ENCODE assay signal across 11 cellular contexts in the genomic region with DNA sequence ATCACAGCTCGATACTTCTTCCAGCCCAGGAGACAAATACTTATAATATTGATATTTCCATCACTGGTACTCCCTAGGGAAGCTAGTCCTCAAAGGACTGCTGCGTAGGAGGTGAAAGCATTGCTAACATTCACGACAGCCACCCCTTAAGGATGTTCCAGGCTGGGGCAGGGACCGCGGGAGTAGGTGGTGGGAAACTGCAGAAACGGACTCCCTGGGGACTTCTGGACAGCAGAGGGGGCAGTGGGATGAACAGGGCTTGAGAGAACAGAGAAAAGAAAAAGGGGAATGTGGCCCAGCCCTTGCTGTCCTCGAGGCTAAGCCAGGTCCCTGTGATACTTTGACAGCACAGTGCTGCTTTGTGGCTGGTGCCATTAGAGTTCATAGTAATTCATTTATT.
DNase-seq lines count a peak whose midpoint lies in the region; TF ChIP-seq lines count a peak whose summit lies in the region.
"Had no signal": no experiment of that assay in that cellular context is flagged by ENCODE, and none has a peak within 500 bp of the region (broad histone marks: within the 10 kb centered on the region; RNA-seq: fewer than 3 reads in every experiment).

No MANE protein-coding gene starts in this region.

- peak overlapping the region; percentile 79 to 92 (median 79) for H3K27ac Mint-ChIP-seq in nephron
- H3K27ac Mint-ChIP-seq: B cell; CD4-positive, alpha-beta T cell had no signal

- intact Hi-C loops in stomach (cut with DNase I; ENCODE audit: low total_unique reads): no loop called here

- H3K9me3 ChIP-seq in GM23248 (ENCODE audit: low read depth): no peaks in the 10 kb centered on the region
- no peaks in the 10 kb centered on the region for H3K9me3 ChIP-seq in adipocyte (ENCODE audit: control insufficient read depth, low read length)
- H3K9me3 ChIP-seq in stomach: no peaks in the 10 kb centered on the region

- H3K36me3 ChIP-seq in GM23248 (ENCODE audit: low read depth) (no peaks in the 10 kb centered on the region), adipocyte (ENCODE audit: control insufficient read depth, insufficient read depth, low read length, severe bottlenecking) (no peaks in the 10 kb centered on the region), stomach (no peaks in the 10 kb centered on the region)

- no peak for TF ChIP-seq POLR2A in stomach (IDR thresholded peaks at IDR 0.05)

- H3K4me3 Mint-ChIP-seq in nephron: no peak overlapping the region
- H3K4me3 Mint-ChIP-seq: B cell; CD4-positive, alpha-beta T cell had no signal

- H4K20me1 ChIP-seq in GM23248 (ENCODE audit: insufficient read depth): no peaks in the 10 kb centered on the region

- no peaks in the 10 kb centered on the region for H3K36me3 Mint-ChIP-seq in nephron (ENCODE audit: low read depth)

- DNase-seq in GM23248 (peak; percentile 14), adipocyte (ENCODE audit: low read depth) (no peak), superior temporal gyrus (ENCODE audit: extremely low spot score) (peak; percentile 45), stomach (no peak), NCI-H446 (lab: John Stamatoyannopoulos, UW) (no peak), GM03348 (ENCODE audit: low spot score) (no peak)
- DNase-seq: Calu3; CD4-positive, alpha-beta T cell; DMS 273 treated with DMSO at 0.1 percent for 48 hours had no signal

- H2AFZ ChIP-seq in GM23248: no peak overlapping the region

- H3K27ac ChIP-seq in GM23248: peak overlapping the region; percentile 73
- H3K27ac ChIP-seq in stomach: peak overlapping the region in 1 of 5 donors; percentile 15

- H3K79me2 ChIP-seq in GM23248 (ENCODE audit: insufficient read depth): peaks cover 5% of the 10 kb centered on the region; the same call in 1 of the 2 replicates

- no peaks in the 10 kb centered on the region for H3K9me3 Mint-ChIP-seq in nephron
- H3K9me3 Mint-ChIP-seq: CD4-positive, alpha-beta T cell had no signal

- H3F3A ChIP-seq in GM23248 (ENCODE audit: insufficient read depth): peaks cover 37% of the 10 kb centered on the region

- H3K27me3 Mint-ChIP-seq in nephron (ENCODE audit: low read depth): peaks cover 23% of the 10 kb centered on the region

- TF ChIP-seq EP300 in stomach (IDR thresholded peaks at IDR 0.05): no peak

- H3K4me3 ChIP-seq in GM23248 (no peak overlapping the region), adipocyte (ENCODE audit: low read length) (peak overlapping the region; percentile 5), stomach (no peak overlapping the region)

- no peaks in the 10 kb centered on the region for H3K9me2 ChIP-seq in GM23248 (ENCODE audit: insufficient read depth)

- H3K27me3 ChIP-seq in GM23248 (replicated peaks; ENCODE audit: insufficient read depth) (no peaks in the 10 kb centered on the region), adipocyte (replicated peaks; ENCODE audit: control insufficient read depth, insufficient read depth, low read length) (no peaks in the 10 kb centered on the region), stomach (peaks cover 0 to 15% (median 0%) of the 10 kb centered on the region in 3 donors)

- H3K4me1 ChIP-seq in GM23248 (ENCODE audit: insufficient read depth) (peaks cover 40% of the 10 kb centered on the region), adipocyte (ENCODE audit: control insufficient read depth, insufficient read depth, low read length) (peaks cover 45% of the 10 kb centered on the region), stomach (peaks cover 0 to 24% (median 5%) of the 10 kb centered on the region in 4 donors)

- peak overlapping the region; percentile 49 for H3K9ac ChIP-seq in GM23248
- peak overlapping the region; percentile 39 for H3K9ac ChIP-seq in adipocyte (ENCODE audit: low read length)

- H3K4me2 ChIP-seq in GM23248 (ENCODE audit: unreplicated experiment): peak overlapping the region; percentile 61

- peaks cover 35% of the 10 kb centered on the region for H3K4me1 Mint-ChIP-seq in nephron
- H3K4me1 Mint-ChIP-seq: B cell had no signal

- TF ChIP-seq CTCF in nephron (IDR thresholded peaks at IDR 0.05; ENCODE audit: unreplicated experiment in 3 of 3) (no peak), stomach (IDR thresholded peaks at IDR 0.05) (no peak)

- WGBS in GM23248 (ENCODE audit: low coverage in 1 of 2, low lambda C conversion rate in 2 of 2, missing lambda C conversion rate in 2 of 2), 2 experiments: 69 to 75% methylated on average over 7 of the region's 7 CpGs
- WGBS in stomach, 5 donors: 56 to 67% (median 64%) methylated on average over 7 of the region's 7 CpGs

- in situ Hi-C loops in GM23248 (cut with MboI): no loop called here

Comparison
In these comparisons a context has a peak if more than half of its experiments do, and no peak if none do; other contexts are left out.
1. DNase-seq: peak in GM23248 (single experiment) and superior temporal gyrus (single experiment); none in adipocyte (single experiment), stomach (single experiment), NCI-H446 (0 of 2) and GM03348 (single experiment).